Comparison of ENCODE assay signal across 8 cellular contexts in genomic region chr6:45421700-45422540, GRCh38. TPM values are rescaled to one million over a fixed set of nuclear protein-coding genes. Genes with fewer than 3 reads are reported as not detected.
DNase-seq lines count a peak whose midpoint lies in the region; ATAC-seq and TF ChIP-seq lines count a peak whose summit lies in the region.

No MANE protein-coding gene starts in this region.

- H2AFZ ChIP-seq in HCT116 (ENCODE audit: low read depth, low read length, poor library complexity, severe bottlenecking) (peak overlapping the region; percentile 85), neuron (ENCODE audit: low read depth, low read length) (peak overlapping the region; percentile 99)

- ATAC-seq in HCT116 = peak; percentile 64
- ATAC-seq in HG03196 (IDR thresholded peaks at IDR 0.05; ENCODE audit: unreplicated experiment) = no peak

- peak; percentile 77 for DNase-seq in Ammon's horn (ENCODE audit: low spot score)
- DNase-seq in HCT116 (ENCODE audit: low read depth, low spot score) = no peak
- peak; percentile 56 for DNase-seq in RPMI8226
- DNase-seq in activated naive CD4-positive, alpha-beta T cell treated with anti-CD3 and anti-CD28 coated beads for 36 hours = peak; percentile 62
- peak; percentile 76 for DNase-seq in globus pallidus (ENCODE audit: low spot score)
- DNase-seq in tibial nerve (ENCODE audit: low spot score in 2 of 2) = peak; percentile 58 to 59

- no peaks in the 10 kb centered on the region for H3K36me3 Mint-ChIP-seq in activated naive CD4-positive, alpha-beta T cell treated with anti-CD3 and anti-CD28 coated beads for 36 hours (ENCODE audit: low read depth)

- H3K27me3 Mint-ChIP-seq in activated naive CD4-positive, alpha-beta T cell treated with anti-CD3 and anti-CD28 coated beads for 36 hours (ENCODE audit: low read depth) = peaks cover 13% of the 10 kb centered on the region

- peak overlapping the region; percentile 51 for H3K9ac ChIP-seq in HCT116 (ENCODE audit: low read length)

- intact Hi-C loops in HCT116 (cut with micrococcal nuclease) = loop anchor here (1.0 to 5.0 kb wide), 2 partner anchors 292 to 500 kb away; no protein-coding TSS in a partner anchor
- intact Hi-C loops in activated naive CD4-positive, alpha-beta T cell treated with anti-CD3 and anti-CD28 coated beads for 36 hours (cut with micrococcal nuclease) = loop anchor here (1.0 to 5.0 kb wide), 11 partner anchors 14 to 635 kb away; no protein-coding TSS in a partner anchor

- H3K9me3 Mint-ChIP-seq in activated naive CD4-positive, alpha-beta T cell treated with anti-CD3 and anti-CD28 coated beads for 36 hours = no peaks in the 10 kb centered on the region

- no peaks in the 10 kb centered on the region for H4K20me1 ChIP-seq in HCT116 (ENCODE audit: insufficient read depth)

- H3K4me1 Mint-ChIP-seq in activated naive CD4-positive, alpha-beta T cell treated with anti-CD3 and anti-CD28 coated beads for 36 hours (ENCODE audit: low read depth) = peaks cover 29% of the 10 kb centered on the region

- BruUV-seq in HCT116 (replicated peaks; lab: Mats Ljungman, UMichigan) = no TSS peak

- peak in 1 of 2 donors; percentile 3 for TF ChIP-seq EP300 in tibial nerve (IDR thresholded peaks at IDR 0.05)

- peak; percentile 41 for TF ChIP-seq RAD21 in HCT116 (IDR thresholded peaks at IDR 0.05; ENCODE audit: low read depth)

- peak overlapping the region; percentile 88 for H3K27ac Mint-ChIP-seq in activated naive CD4-positive, alpha-beta T cell treated with anti-CD3 and anti-CD28 coated beads for 36 hours

- peak in 2 of 3 experiments; percentile 14 to 15; a peak in 2 of 6 replicates for TF ChIP-seq CTCF in HCT116 (IDR thresholded peaks at IDR 0.05 in 2 of 3, conservative IDR thresholded peaks at IDR 0.05 in 1 of 3; ENCODE audit: borderline replicate concordance in 1 of 3, insufficient read depth in 1 of 3, low read depth in 2 of 3, low read length in 2 of 3)
- TF ChIP-seq CTCF in tibial nerve (IDR thresholded peaks at IDR 0.05) = peak in 4 of 5 experiments; percentile 16 to 54 (median 30)

- peak overlapping the region; percentile 93 for H3K4me3 Mint-ChIP-seq in activated naive CD4-positive, alpha-beta T cell treated with anti-CD3 and anti-CD28 coated beads for 36 hours

- CTCF ChIA-PET in HCT116 (lab: Charles Lee) = interaction anchor here (1.2 to 2.1 kb wide), 3 partner anchors 293 to 947 kb away, joined by 3 to 11 read pairs (median 5); no protein-coding TSS in a partner anchor
- CTCF ChIA-PET in activated naive CD4-positive, alpha-beta T cell treated with anti-CD3 and anti-CD28 coated beads for 36 hours (lab: Charles Lee) = interaction anchor here (0.9 to 3.5 kb wide), 3 partner anchors 14 to 501 kb away, joined by 3 to 19 read pairs (median 4); no protein-coding TSS in a partner anchor

- H3K9me2 ChIP-seq in HCT116 (ENCODE audit: insufficient read depth) = no peaks in the 10 kb centered on the region

- H3K4me2 ChIP-seq in HCT116 (ENCODE audit: low read length) = peak overlapping the region; percentile 100

- RAD21 ChIA-PET in HCT116 (lab: Charles Lee; ENCODE audit: low non-redundant PET in 1 of 2, low total read pairs in 2 of 2, uncharacterized antibody in 2 of 2, unreplicated experiment in 2 of 2) = no interaction called here

- no peaks in the 10 kb centered on the region for H3K36me3 ChIP-seq in HCT116 (ENCODE audit: control insufficient read depth in 1 of 2, insufficient read depth in 2 of 2, low read length in 2 of 2)
- H3K36me3 ChIP-seq in neuron (ENCODE audit: insufficient read depth, low read length) = no peaks in the 10 kb centered on the region
- H3K36me3 ChIP-seq in tibial nerve = no peaks in the 10 kb centered on the region

- H3K27ac ChIP-seq in HCT116 (ENCODE audit: low read depth, low read length) (peak overlapping the region; percentile 33; the same call in 1 of the 2 replicates), tibial nerve (peak overlapping the region; percentile 69 to 97 (median 94))

- H3K79me2 ChIP-seq in HCT116 (ENCODE audit: insufficient read depth, low read length) = no peaks in the 10 kb centered on the region

- peak overlapping the region; percentile 53 to 73 for H3K4me3 ChIP-seq in HCT116 (replicated peaks in 1 of 2; ENCODE audit: low read depth in 1 of 2, low read length in 2 of 2)
- peak overlapping the region; percentile 55 for H3K4me3 ChIP-seq in neuron (ENCODE audit: low read length)
- H3K4me3 ChIP-seq in tibial nerve = peak overlapping the region; percentile 60 to 87 (median 72)

- peaks cover 8 to 36% of the 10 kb centered on the region in 2 experiments for H3K4me1 ChIP-seq in HCT116 (ENCODE audit: control insufficient read depth in 1 of 2, insufficient read depth in 2 of 2, low read length in 2 of 2)
- H3K4me1 ChIP-seq in neuron (ENCODE audit: insufficient read depth, low read length) = peaks cover 32% of the 10 kb centered on the region
- H3K4me1 ChIP-seq in tibial nerve = peaks cover 0 to 54% (median 10%) of the 10 kb centered on the region in 4 donors

- H3K27me3 ChIP-seq in HCT116 (ENCODE audit: insufficient read depth, low read length) (peaks cover 18% of the 10 kb centered on the region), neuron (ENCODE audit: insufficient read depth, low read length) (no peaks in the 10 kb centered on the region), tibial nerve (peaks cover 0 to 13% of the 10 kb centered on the region in 2 donors)

- TF ChIP-seq POLR2A in HCT116 (IDR thresholded peaks at IDR 0.05; ENCODE audit: borderline replicate concordance, extremely low read depth, insufficient read depth, insufficient read length) = no peak
- TF ChIP-seq POLR2A in tibial nerve (IDR thresholded peaks at IDR 0.05) = no peak

- 0 to 1% methylated on average over 76 to 81 of the region's 83 CpGs for WGBS in tibial nerve, 2 donors

- POLR2A ChIA-PET in HCT116 (lab: Charles Lee) = no interaction called here

- H3K9me3 ChIP-seq in HCT116 (ENCODE audit: control insufficient read depth in 1 of 2, insufficient read depth in 1 of 2, low read depth in 1 of 2, low read length in 2 of 2) = no peaks in the 10 kb centered on the region
- no peaks in the 10 kb centered on the region for H3K9me3 ChIP-seq in neuron (ENCODE audit: low read length)
- no peaks in the 10 kb centered on the region for H3K9me3 ChIP-seq in tibial nerve

TF ChIP-seq in HCT116, 20 proteins besides CTCF, POLR2A, EP300 and RAD21 (continues in another document):
- TF ChIP-seq SRF (IDR thresholded peaks at IDR 0.05; ENCODE audit: low read depth) = no peak
- no peak for TF ChIP-seq EZH2phosphoT487 (IDR thresholded peaks at IDR 0.05; ENCODE audit: borderline replicate concordance)
- TF ChIP-seq YY1 (IDR thresholded peaks at IDR 0.05; ENCODE audit: extremely low read depth, insufficient replicate concordance, low read depth, low read length) = no peak
- TF ChIP-seq ATF3 (IDR thresholded peaks at IDR 0.05) = no peak
- TF ChIP-seq ZNF274 (IDR thresholded peaks at IDR 0.05; ENCODE audit: low read depth, low read length) = no peak
- no peak for TF ChIP-seq SP1 (IDR thresholded peaks at IDR 0.05; ENCODE audit: low read depth)
- TF ChIP-seq EGR1 (IDR thresholded peaks at IDR 0.05; ENCODE audit: low read depth) = no peak
- TF ChIP-seq JUND (IDR thresholded peaks at IDR 0.05) = no peak
- TF ChIP-seq, protein P1, sequence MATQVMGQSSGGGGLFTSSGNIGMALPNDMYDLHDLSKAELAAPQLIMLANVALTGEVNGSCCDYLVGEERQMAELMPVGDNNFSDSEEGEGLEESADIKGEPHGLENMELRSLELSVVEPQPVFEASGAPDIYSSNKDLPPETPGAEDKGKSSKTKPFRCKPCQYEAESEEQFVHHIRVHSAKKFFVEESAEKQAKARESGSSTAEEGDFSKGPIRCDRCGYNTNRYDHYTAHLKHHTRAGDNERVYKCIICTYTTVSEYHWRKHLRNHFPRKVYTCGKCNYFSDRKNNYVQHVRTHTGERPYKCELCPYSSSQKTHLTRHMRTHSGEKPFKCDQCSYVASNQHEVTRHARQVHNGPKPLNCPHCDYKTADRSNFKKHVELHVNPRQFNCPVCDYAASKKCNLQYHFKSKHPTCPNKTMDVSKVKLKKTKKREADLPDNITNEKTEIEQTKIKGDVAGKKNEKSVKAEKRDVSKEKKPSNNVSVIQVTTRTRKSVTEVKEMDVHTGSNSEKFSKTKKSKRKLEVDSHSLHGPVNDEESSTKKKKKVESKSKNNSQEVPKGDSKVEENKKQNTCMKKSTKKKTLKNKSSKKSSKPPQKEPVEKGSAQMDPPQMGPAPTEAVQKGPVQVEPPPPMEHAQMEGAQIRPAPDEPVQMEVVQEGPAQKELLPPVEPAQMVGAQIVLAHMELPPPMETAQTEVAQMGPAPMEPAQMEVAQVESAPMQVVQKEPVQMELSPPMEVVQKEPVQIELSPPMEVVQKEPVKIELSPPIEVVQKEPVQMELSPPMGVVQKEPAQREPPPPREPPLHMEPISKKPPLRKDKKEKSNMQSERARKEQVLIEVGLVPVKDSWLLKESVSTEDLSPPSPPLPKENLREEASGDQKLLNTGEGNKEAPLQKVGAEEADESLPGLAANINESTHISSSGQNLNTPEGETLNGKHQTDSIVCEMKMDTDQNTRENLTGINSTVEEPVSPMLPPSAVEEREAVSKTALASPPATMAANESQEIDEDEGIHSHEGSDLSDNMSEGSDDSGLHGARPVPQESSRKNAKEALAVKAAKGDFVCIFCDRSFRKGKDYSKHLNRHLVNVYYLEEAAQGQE (IDR thresholded peaks at IDR 0.05; ENCODE audit: low read depth) = no peak
- no peak for TF ChIP-seq TCF7L2 (IDR thresholded peaks at IDR 0.05; ENCODE audit: borderline replicate concordance, extremely low read depth, insufficient read depth, insufficient read length)
- TF ChIP-seq POLR2AphosphoS5 (IDR thresholded peaks at IDR 0.05; ENCODE audit: low read depth, low read length) = no peak
- no peak for TF ChIP-seq CEBPB (IDR thresholded peaks at IDR 0.05; ENCODE audit: low read depth)

RNA-seq across cellular contexts. Expression of gene SUPT3H, which starts 44.2 kb away (rescaled TPM):
- 7.4 TPM for total RNA-seq in HCT116 (2021; ENCODE audit: unreplicated experiment)
- 11.2 and 12.3 TPM in 2 replicates for polyA plus RNA-seq in HCT116 (2012)
- total RNA-seq in activated naive CD4-positive, alpha-beta T cell treated with anti-CD3 and anti-CD28 coated beads for 36 hours = 10 to 100 TPM; 15.7 to 17.9 TPM
- 10 to 100 TPM in 3 of 4 donors, 1 to 10 TPM in 1; 6.6 to 16.5 (median 14.8) TPM for total RNA-seq in tibial nerve
